9 cellular contexts compared by ENCODE assay signal in genomic region chr1:153771841-153772593, GRCh38. TPM values are rescaled to one million over a fixed set of nuclear protein-coding genes. Genes with fewer than 3 reads are reported as not detected.
DNase-seq lines count a peak whose midpoint lies in the region; TF ChIP-seq lines count a peak whose summit lies in the region.
"Had no signal": no experiment of that assay in that cellular context is flagged by ENCODE, and none has a peak within 500 bp of the region (broad histone marks: within the 10 kb centered on the region; RNA-seq: fewer than 3 reads in every experiment).

No MANE protein-coding gene starts in this region.

- intact Hi-C loops in breast epithelium (cut with DNase I; ENCODE audit: low total_unique reads) = loop anchor here (2.0 to 10.0 kb wide), 2 partner anchors 31 to 97 kb away; partner anchors contain the start of genes ILF2 and NPR1

- H3K23ac ChIP-seq in mesendoderm (ENCODE audit: low read length) = no peak overlapping the region

- H4K8ac ChIP-seq in mesendoderm (ENCODE audit: low read depth, low read length) = no peak overlapping the region

- H3K4ac ChIP-seq in mesendoderm (ENCODE audit: low read depth, low read length) = no peak overlapping the region

- H2BK5ac ChIP-seq in mesendoderm (ENCODE audit: low read length) = no peak overlapping the region

- no peak overlapping the region for H3K9ac ChIP-seq in mesendoderm (ENCODE audit: low read length)

- no peaks in the 10 kb centered on the region for H3K36me3 ChIP-seq in breast epithelium
- peaks cover 19% of the 10 kb centered on the region for H3K36me3 ChIP-seq in mesendoderm (ENCODE audit: control insufficient read depth, insufficient read depth, low read length)

- H2AK5ac ChIP-seq in mesendoderm (ENCODE audit: low read length) = no peak overlapping the region

- H3K27me3 ChIP-seq in breast epithelium (no peaks in the 10 kb centered on the region), mesendoderm (ENCODE audit: insufficient read depth, low read length, poor library complexity) (no peaks in the 10 kb centered on the region)

- H3K4me3 ChIP-seq in HFF-Myc (replicated peaks; ENCODE audit: low read depth, low read length) (no peak overlapping the region), breast epithelium (no peak overlapping the region), mesendoderm (ENCODE audit: low read length) (no peak overlapping the region)

- no CpG with 5 or more reads among the region's 21 CpGs for WGBS in mesendoderm (ENCODE audit: extremely low coverage, insufficient coverage, low lambda C conversion rate)

- DNase-seq in AG09319 (ENCODE audit: extremely low read depth, low read depth) (no peak), HFF-Myc (ENCODE audit: extremely low read depth, low read depth) (no peak), breast epithelium (ENCODE audit: low spot score in 2 of 2) (no peak), mesendoderm (peak; percentile 45), Ammon's horn (ENCODE audit: low spot score) (no peak), HUDEP-2 (lab: John Stamatoyannopoulos, UW; ENCODE audit: unreplicated experiment in 76 of 76) (no peak), EL (no peak), activated gamma-delta T cell (lab: John Stamatoyannopoulos, UW) (no peak)
- DNase-seq: NCI-H510A treated with DMSO at 0.1 percent for 48 hours had no signal

- peak overlapping the region; percentile 67 for H3K56ac ChIP-seq in mesendoderm (ENCODE audit: low read length)

- no peak overlapping the region for H2BK120ac ChIP-seq in mesendoderm (ENCODE audit: low read depth, low read length)

- no peak overlapping the region for H3K18ac ChIP-seq in mesendoderm (ENCODE audit: low read length)

- peaks cover 15 to 25% of the 10 kb centered on the region in 2 donors for H3K4me1 ChIP-seq in breast epithelium
- H3K4me1 ChIP-seq in mesendoderm (ENCODE audit: control insufficient read depth, low read depth, low read length) = peaks cover 4% of the 10 kb centered on the region

- H3K27ac ChIP-seq in breast epithelium = peak overlapping the region; percentile 54 to 94
- H3K27ac ChIP-seq in mesendoderm (ENCODE audit: low read depth, low read length) = no peak overlapping the region

- no peak overlapping the region for H4K5ac ChIP-seq in mesendoderm (ENCODE audit: low read length)

- H3K79me2 ChIP-seq in mesendoderm (ENCODE audit: control insufficient read depth, insufficient read depth, low read length) = no peaks in the 10 kb centered on the region

- TF ChIP-seq POLR2A in breast epithelium (IDR thresholded peaks at IDR 0.05) = no peak

- TF ChIP-seq CTCF in AG09319 (IDR thresholded peaks at IDR 0.05; ENCODE audit: low read depth, low read length) (peak; percentile 32), HFF-Myc (IDR thresholded peaks at IDR 0.05; ENCODE audit: low read depth, low read length, missing control alignments) (peak; percentile 45), breast epithelium (IDR thresholded peaks at IDR 0.05) (peak in 2 of 3 donors; percentile 27 to 37)

- no peak overlapping the region for H3K4me2 ChIP-seq in mesendoderm (ENCODE audit: low read length)

- no peaks in the 10 kb centered on the region for H3K9me3 ChIP-seq in breast epithelium

- H3K79me1 ChIP-seq in mesendoderm (ENCODE audit: low read length) = peaks cover 5% of the 10 kb centered on the region

- H2BK15ac ChIP-seq in mesendoderm (replicated peaks; ENCODE audit: low read depth) = no peak overlapping the region

RNA-seq across cellular contexts. Expression of gene SLC27A3, which starts 3.2 kb away (rescaled TPM):
- 10 to 100 TPM; 23.0 to 36.2 (median 31.5) TPM for total RNA-seq in breast epithelium
- polyA plus RNA-seq in mesendoderm (2013, experiment 1 of 2) = 20.2 TPM
- 18.8 TPM for polyA plus RNA-seq in mesendoderm (2013, experiment 2 of 2)

RNA-seq across cellular contexts. Expression of gene INTS3, which starts 44.2 kb away (rescaled TPM):
- total RNA-seq in breast epithelium = 10 to 100 TPM; 46.5 to 53.4 (median 51.7) TPM
- 24.5 TPM for polyA plus RNA-seq in mesendoderm (2013, experiment 1 of 2)
- polyA plus RNA-seq in mesendoderm (2013, experiment 2 of 2) = 24.1 TPM
